ENCODE assay signal across 1 cellular context in genomic region chr17:81128774-81129173, GRCh38.
A peak's percentile ranks its signal among the peaks of the same experiment; 100 is the strongest.
TF ChIP-seq lines count a peak whose summit lies in the region.

No MANE protein-coding gene starts in this region.

TF ChIP-seq in HepG2, 621 proteins besides CTCF, POLR2A, EP300 and RAD21:
- peak; percentile 19 for TF ChIP-seq AGO1 (IDR thresholded peaks at IDR 0.05; ENCODE audit: low read depth, low read length, poor library complexity, severe bottlenecking)
- 0 out of 2 replicates have a peak, but pooled peaks have one; percentile 42 for TF ChIP-seq HNRNPL (IDR thresholded peaks at IDR 0.05; ENCODE audit: low read depth, low read length)
- no peak for TF ChIP-seq GPN1 (CRISPR knock-in tag; IDR thresholded peaks at IDR 0.05; ENCODE audit: borderline replicate concordance)
- TF ChIP-seq ZNF879 (CRISPR knock-in tag; IDR thresholded peaks at IDR 0.05), result no peak
- no peak for TF ChIP-seq ZNF256 (CRISPR knock-in tag; conservative IDR thresholded peaks at IDR 0.05)
TF ChIP-seq in HepG2: peak in this region for 2.
